ENCODE assay signal across 1 cellular context in the genomic region with DNA sequence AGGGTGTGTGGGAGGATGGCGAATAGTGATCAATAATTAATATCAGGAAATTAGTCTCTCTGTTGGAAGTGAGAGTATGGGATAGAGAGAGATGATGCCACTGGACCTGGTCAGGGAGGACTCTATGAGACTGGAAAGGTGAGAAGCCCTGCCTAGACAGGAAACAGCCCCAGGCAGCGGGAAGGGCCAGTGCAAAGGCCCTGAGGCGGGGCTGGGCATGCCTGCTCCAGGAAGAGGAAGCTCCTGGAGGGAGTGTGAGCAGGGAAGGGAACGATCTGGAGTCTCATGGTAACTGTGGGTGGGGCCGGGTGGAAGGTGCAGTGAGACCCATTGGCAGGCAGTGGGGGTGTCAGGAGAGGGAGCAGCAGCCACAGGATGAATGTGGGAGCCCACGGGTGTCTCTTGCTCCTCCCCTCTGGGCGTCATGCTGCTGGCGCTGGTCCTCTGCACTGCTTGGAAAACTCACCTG.
TF ChIP-seq lines count a peak whose summit lies in the region.

No MANE protein-coding gene starts in this region.

TF ChIP-seq in HepG2, 621 proteins besides CTCF, POLR2A, EP300 and RAD21 (continued from another document and continues in another):
- TF ChIP-seq, protein P1, sequence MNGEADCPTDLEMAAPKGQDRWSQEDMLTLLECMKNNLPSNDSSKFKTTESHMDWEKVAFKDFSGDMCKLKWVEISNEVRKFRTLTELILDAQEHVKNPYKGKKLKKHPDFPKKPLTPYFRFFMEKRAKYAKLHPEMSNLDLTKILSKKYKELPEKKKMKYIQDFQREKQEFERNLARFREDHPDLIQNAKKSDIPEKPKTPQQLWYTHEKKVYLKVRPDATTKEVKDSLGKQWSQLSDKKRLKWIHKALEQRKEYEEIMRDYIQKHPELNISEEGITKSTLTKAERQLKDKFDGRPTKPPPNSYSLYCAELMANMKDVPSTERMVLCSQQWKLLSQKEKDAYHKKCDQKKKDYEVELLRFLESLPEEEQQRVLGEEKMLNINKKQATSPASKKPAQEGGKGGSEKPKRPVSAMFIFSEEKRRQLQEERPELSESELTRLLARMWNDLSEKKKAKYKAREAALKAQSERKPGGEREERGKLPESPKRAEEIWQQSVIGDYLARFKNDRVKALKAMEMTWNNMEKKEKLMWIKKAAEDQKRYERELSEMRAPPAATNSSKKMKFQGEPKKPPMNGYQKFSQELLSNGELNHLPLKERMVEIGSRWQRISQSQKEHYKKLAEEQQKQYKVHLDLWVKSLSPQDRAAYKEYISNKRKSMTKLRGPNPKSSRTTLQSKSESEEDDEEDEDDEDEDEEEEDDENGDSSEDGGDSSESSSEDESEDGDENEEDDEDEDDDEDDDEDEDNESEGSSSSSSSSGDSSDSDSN (CRISPR knock-in tag; IDR thresholded peaks at IDR 0.05): no peak
- no peak for TF ChIP-seq SKI (IDR thresholded peaks at IDR 0.05; ENCODE audit: partially characterized antibody)
- no peak for TF ChIP-seq NFE2 (CRISPR knock-in tag; IDR thresholded peaks at IDR 0.05)
- TF ChIP-seq MED1 (CRISPR knock-in tag; IDR thresholded peaks at IDR 0.05): peak; percentile 30
- no peak for TF ChIP-seq DNMT3B (CRISPR knock-in tag; conservative IDR thresholded peaks at IDR 0.05)
- peak; percentile 13; the same call in 1 of the 2 replicates for TF ChIP-seq ZNF614 (CRISPR knock-in tag; IDR thresholded peaks at IDR 0.05; ENCODE audit: borderline replicate concordance)
- TF ChIP-seq, protein P2, sequence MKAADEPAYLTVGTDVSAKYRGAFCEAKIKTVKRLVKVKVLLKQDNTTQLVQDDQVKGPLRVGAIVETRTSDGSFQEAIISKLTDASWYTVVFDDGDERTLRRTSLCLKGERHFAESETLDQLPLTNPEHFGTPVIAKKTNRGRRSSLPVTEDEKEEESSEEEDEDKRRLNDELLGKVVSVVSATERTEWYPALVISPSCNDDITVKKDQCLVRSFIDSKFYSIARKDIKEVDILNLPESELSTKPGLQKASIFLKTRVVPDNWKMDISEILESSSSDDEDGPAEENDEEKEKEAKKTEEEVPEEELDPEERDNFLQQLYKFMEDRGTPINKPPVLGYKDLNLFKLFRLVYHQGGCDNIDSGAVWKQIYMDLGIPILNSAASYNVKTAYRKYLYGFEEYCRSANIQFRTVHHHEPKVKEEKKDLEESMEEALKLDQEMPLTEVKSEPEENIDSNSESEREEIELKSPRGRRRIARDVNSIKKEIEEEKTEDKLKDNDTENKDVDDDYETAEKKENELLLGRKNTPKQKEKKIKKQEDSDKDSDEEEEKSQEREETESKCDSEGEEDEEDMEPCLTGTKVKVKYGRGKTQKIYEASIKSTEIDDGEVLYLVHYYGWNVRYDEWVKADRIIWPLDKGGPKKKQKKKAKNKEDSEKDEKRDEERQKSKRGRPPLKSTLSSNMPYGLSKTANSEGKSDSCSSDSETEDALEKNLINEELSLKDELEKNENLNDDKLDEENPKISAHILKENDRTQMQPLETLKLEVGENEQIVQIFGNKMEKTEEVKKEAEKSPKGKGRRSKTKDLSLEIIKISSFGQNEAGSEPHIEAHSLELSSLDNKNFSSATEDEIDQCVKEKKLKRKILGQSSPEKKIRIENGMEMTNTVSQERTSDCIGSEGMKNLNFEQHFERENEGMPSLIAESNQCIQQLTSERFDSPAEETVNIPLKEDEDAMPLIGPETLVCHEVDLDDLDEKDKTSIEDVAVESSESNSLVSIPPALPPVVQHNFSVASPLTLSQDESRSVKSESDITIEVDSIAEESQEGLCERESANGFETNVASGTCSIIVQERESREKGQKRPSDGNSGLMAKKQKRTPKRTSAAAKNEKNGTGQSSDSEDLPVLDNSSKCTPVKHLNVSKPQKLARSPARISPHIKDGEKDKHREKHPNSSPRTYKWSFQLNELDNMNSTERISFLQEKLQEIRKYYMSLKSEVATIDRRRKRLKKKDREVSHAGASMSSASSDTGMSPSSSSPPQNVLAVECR (CRISPR knock-in tag; IDR thresholded peaks at IDR 0.05; ENCODE audit: borderline replicate concordance): 0 out of 2 replicates have a peak, but pooled peaks have one; percentile 20
- TF ChIP-seq ADNP (CRISPR knock-in tag; IDR thresholded peaks at IDR 0.05): peak; percentile 90
- TF ChIP-seq TOPORS (CRISPR knock-in tag; IDR thresholded peaks at IDR 0.05): no peak
- TF ChIP-seq HMG20B (CRISPR knock-in tag; conservative IDR thresholded peaks at IDR 0.05): no peak
- no peak for TF ChIP-seq ZNF317 (CRISPR knock-in tag; IDR thresholded peaks at IDR 0.05)
- peak; percentile 88 for TF ChIP-seq ZNF263 (CRISPR knock-in tag; IDR thresholded peaks at IDR 0.05)
- no peak for TF ChIP-seq HOXA7 (CRISPR knock-in tag; IDR thresholded peaks at IDR 0.05)
- no peak for TF ChIP-seq PCBP2 (optimal IDR thresholded peaks at IDR 0.05; ENCODE audit: low read depth, low read length, poor library complexity, severe bottlenecking)
- no peak for TF ChIP-seq KDM6A (CRISPR knock-in tag; IDR thresholded peaks at IDR 0.05; ENCODE audit: low read depth)
- TF ChIP-seq ZNF644 (CRISPR knock-in tag; IDR thresholded peaks at IDR 0.05; ENCODE audit: low read depth): 0 out of 2 replicates have a peak, but pooled peaks have one; percentile 40
- TF ChIP-seq, protein P3, sequence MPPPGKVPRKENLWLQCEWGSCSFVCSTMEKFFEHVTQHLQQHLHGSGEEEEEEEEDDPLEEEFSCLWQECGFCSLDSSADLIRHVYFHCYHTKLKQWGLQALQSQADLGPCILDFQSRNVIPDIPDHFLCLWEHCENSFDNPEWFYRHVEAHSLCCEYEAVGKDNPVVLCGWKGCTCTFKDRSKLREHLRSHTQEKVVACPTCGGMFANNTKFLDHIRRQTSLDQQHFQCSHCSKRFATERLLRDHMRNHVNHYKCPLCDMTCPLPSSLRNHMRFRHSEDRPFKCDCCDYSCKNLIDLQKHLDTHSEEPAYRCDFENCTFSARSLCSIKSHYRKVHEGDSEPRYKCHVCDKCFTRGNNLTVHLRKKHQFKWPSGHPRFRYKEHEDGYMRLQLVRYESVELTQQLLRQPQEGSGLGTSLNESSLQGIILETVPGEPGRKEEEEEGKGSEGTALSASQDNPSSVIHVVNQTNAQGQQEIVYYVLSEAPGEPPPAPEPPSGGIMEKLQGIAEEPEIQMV (CRISPR knock-in tag; IDR thresholded peaks at IDR 0.05; ENCODE audit: low read depth): peak; percentile 40; the same call in 1 of the 2 replicates
- no peak for TF ChIP-seq CEBPG (CRISPR knock-in tag; IDR thresholded peaks at IDR 0.05)
- TF ChIP-seq GABPB1 (CRISPR knock-in tag; IDR thresholded peaks at IDR 0.05): peak; percentile 55
- peak; percentile 52; the same call in 1 of the 2 replicates for TF ChIP-seq SPEN (CRISPR knock-in tag; IDR thresholded peaks at IDR 0.05; ENCODE audit: low read depth)
- TF ChIP-seq TMF1 (CRISPR knock-in tag; IDR thresholded peaks at IDR 0.05; ENCODE audit: low read depth): no peak
- no peak for TF ChIP-seq HOXD1 (CRISPR knock-in tag; IDR thresholded peaks at IDR 0.05)
- TF ChIP-seq ZNF75D (CRISPR knock-in tag; IDR thresholded peaks at IDR 0.05; ENCODE audit: borderline replicate concordance): no peak
- TF ChIP-seq ZNF205 (CRISPR knock-in tag; IDR thresholded peaks at IDR 0.05): no peak
- TF ChIP-seq, protein P4, sequence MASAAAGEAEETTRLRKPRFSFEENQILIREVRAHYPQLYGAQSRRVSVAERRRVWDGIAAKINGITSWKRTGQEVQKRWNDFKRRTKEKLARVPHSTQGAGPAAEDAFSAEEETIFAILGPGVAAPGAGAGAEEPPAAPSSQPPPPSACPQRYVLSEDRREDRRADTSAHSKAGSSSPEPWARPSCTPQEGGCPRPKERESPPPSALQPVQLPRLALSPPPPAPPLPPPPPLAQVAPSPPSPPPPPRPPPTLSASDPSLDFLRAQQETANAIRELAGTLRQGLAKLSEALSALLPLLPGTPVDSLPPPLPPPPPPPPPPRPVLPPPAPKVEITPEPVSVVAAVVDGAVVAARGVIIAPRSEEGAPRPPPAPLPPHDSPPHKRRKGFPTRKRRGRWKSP (CRISPR knock-in tag; IDR thresholded peaks at IDR 0.05): no peak
- TF ChIP-seq, protein P5, sequence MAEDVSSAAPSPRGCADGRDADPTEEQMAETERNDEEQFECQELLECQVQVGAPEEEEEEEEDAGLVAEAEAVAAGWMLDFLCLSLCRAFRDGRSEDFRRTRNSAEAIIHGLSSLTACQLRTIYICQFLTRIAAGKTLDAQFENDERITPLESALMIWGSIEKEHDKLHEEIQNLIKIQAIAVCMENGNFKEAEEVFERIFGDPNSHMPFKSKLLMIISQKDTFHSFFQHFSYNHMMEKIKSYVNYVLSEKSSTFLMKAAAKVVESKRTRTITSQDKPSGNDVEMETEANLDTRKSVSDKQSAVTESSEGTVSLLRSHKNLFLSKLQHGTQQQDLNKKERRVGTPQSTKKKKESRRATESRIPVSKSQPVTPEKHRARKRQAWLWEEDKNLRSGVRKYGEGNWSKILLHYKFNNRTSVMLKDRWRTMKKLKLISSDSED (CRISPR knock-in tag; IDR thresholded peaks at IDR 0.05): no peak
- TF ChIP-seq, protein P6, sequence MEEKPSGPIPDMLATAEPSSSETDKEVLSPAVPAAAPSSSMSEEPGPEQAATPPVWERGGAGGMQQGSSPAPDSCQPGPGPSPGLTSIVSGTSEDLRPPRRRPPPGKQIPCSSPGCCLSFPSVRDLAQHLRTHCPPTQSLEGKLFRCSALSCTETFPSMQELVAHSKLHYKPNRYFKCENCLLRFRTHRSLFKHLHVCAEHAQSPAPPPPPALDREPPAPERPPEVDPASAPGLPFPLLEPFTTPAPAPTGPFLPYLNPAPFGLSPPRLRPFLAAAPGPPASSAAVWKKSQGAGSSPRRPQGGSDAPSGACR (CRISPR knock-in tag; IDR thresholded peaks at IDR 0.05): no peak
- TF ChIP-seq MED8 (CRISPR knock-in tag; IDR thresholded peaks at IDR 0.05; ENCODE audit: insufficient replicate concordance): peak; percentile 61
- peak; percentile 66; the same call in 1 of the 2 replicates for TF ChIP-seq ZBTB20 (CRISPR knock-in tag; IDR thresholded peaks at IDR 0.05; ENCODE audit: borderline replicate concordance, low read depth)
- no peak for TF ChIP-seq ZBTB21 (CRISPR knock-in tag; IDR thresholded peaks at IDR 0.05)
- TF ChIP-seq ZNF264 (CRISPR knock-in tag; IDR thresholded peaks at IDR 0.05): no peak
- TF ChIP-seq, protein P7, sequence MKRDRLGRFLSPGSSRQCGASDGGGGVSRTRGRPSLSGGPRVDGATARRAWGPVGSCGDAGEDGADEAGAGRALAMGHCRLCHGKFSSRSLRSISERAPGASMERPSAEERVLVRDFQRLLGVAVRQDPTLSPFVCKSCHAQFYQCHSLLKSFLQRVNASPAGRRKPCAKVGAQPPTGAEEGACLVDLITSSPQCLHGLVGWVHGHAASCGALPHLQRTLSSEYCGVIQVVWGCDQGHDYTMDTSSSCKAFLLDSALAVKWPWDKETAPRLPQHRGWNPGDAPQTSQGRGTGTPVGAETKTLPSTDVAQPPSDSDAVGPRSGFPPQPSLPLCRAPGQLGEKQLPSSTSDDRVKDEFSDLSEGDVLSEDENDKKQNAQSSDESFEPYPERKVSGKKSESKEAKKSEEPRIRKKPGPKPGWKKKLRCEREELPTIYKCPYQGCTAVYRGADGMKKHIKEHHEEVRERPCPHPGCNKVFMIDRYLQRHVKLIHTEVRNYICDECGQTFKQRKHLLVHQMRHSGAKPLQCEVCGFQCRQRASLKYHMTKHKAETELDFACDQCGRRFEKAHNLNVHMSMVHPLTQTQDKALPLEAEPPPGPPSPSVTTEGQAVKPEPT (CRISPR knock-in tag; IDR thresholded peaks at IDR 0.05; ENCODE audit: low read depth): no peak
- no peak for TF ChIP-seq GLI4 (CRISPR knock-in tag; IDR thresholded peaks at IDR 0.05; ENCODE audit: borderline replicate concordance)
- TF ChIP-seq MAZ (IDR thresholded peaks at IDR 0.05; ENCODE audit: borderline replicate concordance, low read depth, low read length): no peak
- no peak for TF ChIP-seq MAZ (CRISPR knock-in tag; IDR thresholded peaks at IDR 0.05; ENCODE audit: low read depth)
- TF ChIP-seq, protein P8, sequence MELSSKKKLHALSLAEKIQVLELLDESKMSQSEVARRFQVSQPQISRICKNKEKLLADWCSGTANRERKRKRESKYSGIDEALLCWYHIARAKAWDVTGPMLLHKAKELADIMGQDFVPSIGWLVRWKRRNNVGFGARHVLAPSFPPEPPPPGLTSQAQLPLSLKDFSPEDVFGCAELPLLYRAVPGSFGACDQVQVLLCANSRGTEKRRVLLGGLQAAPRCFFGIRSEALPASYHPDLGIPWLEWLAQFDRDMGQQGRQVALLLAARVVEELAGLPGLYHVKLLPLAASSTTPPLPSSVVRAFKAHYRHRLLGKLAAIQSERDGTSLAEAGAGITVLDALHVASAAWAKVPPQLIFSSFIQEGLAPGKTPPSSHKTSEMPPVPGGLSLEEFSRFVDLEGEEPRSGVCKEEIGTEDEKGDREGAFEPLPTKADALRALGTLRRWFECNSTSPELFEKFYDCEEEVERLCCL (CRISPR knock-in tag; IDR thresholded peaks at IDR 0.05; ENCODE audit: borderline replicate concordance): no peak
- TF ChIP-seq ZNF234 (CRISPR knock-in tag; conservative IDR thresholded peaks at IDR 0.05): no peak
- no peak for TF ChIP-seq FOXO1 (CRISPR knock-in tag; IDR thresholded peaks at IDR 0.05)
- TF ChIP-seq, protein P9, sequence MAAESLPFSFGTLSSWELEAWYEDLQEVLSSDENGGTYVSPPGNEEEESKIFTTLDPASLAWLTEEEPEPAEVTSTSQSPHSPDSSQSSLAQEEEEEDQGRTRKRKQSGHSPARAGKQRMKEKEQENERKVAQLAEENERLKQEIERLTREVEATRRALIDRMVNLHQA (CRISPR knock-in tag; IDR thresholded peaks at IDR 0.05): no peak
- TF ChIP-seq, protein P10, sequence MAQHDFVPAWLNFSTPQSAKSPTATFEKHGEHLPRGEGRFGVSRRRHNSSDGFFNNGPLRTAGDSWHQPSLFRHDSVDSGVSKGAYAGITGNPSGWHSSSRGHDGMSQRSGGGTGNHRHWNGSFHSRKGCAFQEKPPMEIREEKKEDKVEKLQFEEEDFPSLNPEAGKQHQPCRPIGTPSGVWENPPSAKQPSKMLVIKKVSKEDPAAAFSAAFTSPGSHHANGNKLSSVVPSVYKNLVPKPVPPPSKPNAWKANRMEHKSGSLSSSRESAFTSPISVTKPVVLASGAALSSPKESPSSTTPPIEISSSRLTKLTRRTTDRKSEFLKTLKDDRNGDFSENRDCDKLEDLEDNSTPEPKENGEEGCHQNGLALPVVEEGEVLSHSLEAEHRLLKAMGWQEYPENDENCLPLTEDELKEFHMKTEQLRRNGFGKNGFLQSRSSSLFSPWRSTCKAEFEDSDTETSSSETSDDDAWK (CRISPR knock-in tag; IDR thresholded peaks at IDR 0.05): no peak
- peak; percentile 99 for TF ChIP-seq ZMYM3 (CRISPR knock-in tag; IDR thresholded peaks at IDR 0.05)
- 0 out of 2 replicates have a peak, but pooled peaks have one; percentile 51 for TF ChIP-seq ZNF143 (CRISPR knock-in tag; IDR thresholded peaks at IDR 0.05)
- TF ChIP-seq RCOR2 (CRISPR knock-in tag; IDR thresholded peaks at IDR 0.05): peak; percentile 72; the same call in 1 of the 2 replicates
- peak; percentile 28; the same call in 1 of the 2 replicates for TF ChIP-seq SALL1 (CRISPR knock-in tag; IDR thresholded peaks at IDR 0.05)
- peak; percentile 52; the same call in 1 of the 2 replicates for TF ChIP-seq ZMAT3 (CRISPR knock-in tag; conservative IDR thresholded peaks at IDR 0.05)
- no peak for TF ChIP-seq MAFF (IDR thresholded peaks at IDR 0.05; ENCODE audit: low read depth, low read length)
- no peak for TF ChIP-seq RNF2 (conservative IDR thresholded peaks at IDR 0.05; ENCODE audit: low read depth)
- TF ChIP-seq ZNF792 (CRISPR knock-in tag; IDR thresholded peaks at IDR 0.05): 0 out of 2 replicates have a peak, but pooled peaks have one; percentile 14
- TF ChIP-seq SALL2 (CRISPR knock-in tag; IDR thresholded peaks at IDR 0.05): no peak
